Comparison of ENCODE assay signal across 9 cellular contexts in the genomic region with DNA sequence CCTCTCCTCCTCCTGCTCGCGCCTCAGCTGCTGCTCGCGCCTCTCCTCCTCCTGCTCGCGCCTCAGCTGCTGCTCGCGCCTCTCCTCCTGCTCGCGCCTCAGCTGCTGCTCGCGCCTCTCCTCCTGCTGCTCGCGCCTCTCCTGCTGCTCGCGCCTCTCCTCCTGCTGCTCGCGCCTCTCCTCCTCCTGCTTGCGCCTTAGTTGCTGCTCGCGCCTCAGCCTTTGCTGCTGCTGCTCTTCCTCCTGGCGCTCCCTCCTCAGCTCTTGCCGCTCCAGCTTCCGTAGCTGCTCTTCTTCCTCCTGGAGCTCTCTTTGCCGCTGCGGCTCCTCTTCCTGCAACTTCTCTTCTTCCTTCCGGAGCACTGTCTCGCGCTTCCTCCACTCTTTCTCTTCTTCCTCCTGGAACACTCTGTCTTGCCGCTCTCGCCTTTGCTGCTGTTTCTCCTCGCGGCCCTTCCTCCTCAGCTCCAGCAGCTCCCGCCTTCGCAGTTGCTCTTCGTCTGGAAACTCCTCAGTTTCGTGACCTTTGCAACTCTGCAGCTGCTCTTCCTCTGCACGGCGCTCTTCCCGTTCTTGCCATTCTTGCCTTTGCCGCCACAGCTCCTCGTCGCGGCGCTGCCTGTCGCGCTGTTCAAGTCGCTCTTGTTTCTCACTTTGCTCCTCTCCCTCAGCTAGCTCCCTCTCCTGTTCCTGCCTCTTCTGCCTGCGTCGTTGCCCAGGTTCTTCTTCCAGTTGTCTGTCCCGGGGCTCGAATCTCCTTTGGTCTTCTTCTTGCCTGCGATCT. TPM values are rescaled to one million over a fixed set of nuclear protein-coding genes. Genes with fewer than 3 reads are reported as not detected.
A peak's percentile ranks its signal among the peaks of the same experiment; 100 is the strongest.
DNase-seq lines count a peak whose midpoint lies in the region; ATAC-seq, FAIRE-seq and TF ChIP-seq lines count a peak whose summit lies in the region.
"Had no signal": no experiment of that assay in that cellular context is flagged by ENCODE, and none has a peak within 500 bp of the region (broad histone marks: within the 10 kb centered on the region; RNA-seq: fewer than 3 reads in every experiment).

No MANE protein-coding gene starts in this region.

- peaks cover 2% of the 10 kb centered on the region for H3K4me1 Mint-ChIP-seq in astrocyte (ENCODE audit: low read depth, unreplicated experiment)

- no peak for FAIRE-seq in astrocyte (lab: Jason Lieb, UNC)

- H4K20me1 ChIP-seq in astrocyte (ENCODE audit: insufficient read depth, low read length) = no peaks in the 10 kb centered on the region

- H3K36me3 ChIP-seq in ES-I3 (ENCODE audit: insufficient read depth, low read length) (no peaks in the 10 kb centered on the region), astrocyte (ENCODE audit: insufficient read depth, low read length) (no peaks in the 10 kb centered on the region)
- H3K36me3 ChIP-seq: SJCRH30 had no signal

- H3K4me1 ChIP-seq in ES-I3 (ENCODE audit: insufficient read depth, low read length) (no peaks in the 10 kb centered on the region), astrocyte (ENCODE audit: insufficient read depth, low read length) (peaks cover 22% of the 10 kb centered on the region)
- H3K4me1 ChIP-seq: SJCRH30 had no signal

- peak overlapping the region; percentile 22; the same call in 1 of the 2 replicates for H3K9ac ChIP-seq in ES-I3 (ENCODE audit: low read depth, low read length)
- no peak overlapping the region for H3K9ac ChIP-seq in astrocyte (ENCODE audit: low read length)

- peaks cover 9% of the 10 kb centered on the region for H3K9me3 Mint-ChIP-seq in astrocyte (ENCODE audit: unreplicated experiment)

- DNase-seq in AG04449 (ENCODE audit: low read depth, low spot score) = no peak
- peak; percentile 26 for DNase-seq in astrocyte (ENCODE audit: low read depth)
- peak; percentile 54 for DNase-seq in left kidney (ENCODE audit: low read depth, low spot score)
- DNase-seq in NCI-H345 (lab: John Stamatoyannopoulos, UW) = no peak
- no peak for DNase-seq in NK-92 treated with Interleukin-12 subunit alpha and Interleukin-12 subunit beta, amount 100 ng/mL, for 24 hours (lab: John Stamatoyannopoulos, UW)
- no peak for DNase-seq in NCI-H526 treated with DMSO at 0.1 percent for 48 hours (lab: John Stamatoyannopoulos, UW)
- DNase-seq: SJCRH30 had no signal

- no peak overlapping the region for H3K27ac ChIP-seq in astrocyte (ENCODE audit: low read depth, low read length)
- H3K27ac ChIP-seq: SJCRH30 had no signal

- no peaks in the 10 kb centered on the region for H3K79me2 ChIP-seq in astrocyte (ENCODE audit: insufficient read depth, low read length)

- no peaks in the 10 kb centered on the region for H3K36me3 Mint-ChIP-seq in astrocyte (ENCODE audit: low read depth, unreplicated experiment)

- POLR2A ChIA-PET in AG04449 (lab: Yijun Ruan, JAX) = no interaction called here

- no peak for ATAC-seq in HG03280 (IDR thresholded peaks at IDR 0.05; ENCODE audit: unreplicated experiment)

- TF ChIP-seq CTCF in AG04449 (IDR thresholded peaks at IDR 0.05; ENCODE audit: insufficient read depth, low read length, missing control alignments) (no peak), astrocyte (IDR thresholded peaks at IDR 0.05; ENCODE audit: insufficient read depth, low read depth, low read length) (no peak)

- no peak overlapping the region for H3K27ac Mint-ChIP-seq in astrocyte (ENCODE audit: unreplicated experiment)

- peak overlapping the region; percentile 69 for H2AFZ ChIP-seq in astrocyte (ENCODE audit: low read depth, low read length)

- H3K4me2 ChIP-seq in astrocyte (ENCODE audit: low read length) = peak overlapping the region; percentile 88

- H3K4me3 Mint-ChIP-seq in astrocyte (ENCODE audit: unreplicated experiment) = no peak overlapping the region

- H3K27me3 ChIP-seq in astrocyte (ENCODE audit: insufficient read depth, low read length) = peaks cover 85% of the 10 kb centered on the region
- H3K27me3 ChIP-seq: SJCRH30 had no signal

- CTCF ChIA-PET in AG04449 (lab: Yijun Ruan, JAX) = interaction anchor here (1.1 to 4.1 kb wide), 4 partner anchors 58 to 346 kb away, joined by 3 to 18 read pairs (median 4); no protein-coding TSS in a partner anchor

- H3K4me3 ChIP-seq in AG04449 (ENCODE audit: low read depth, low read length) (peak overlapping the region; percentile 51), astrocyte (ENCODE audit: insufficient read depth, low read depth, low read length) (peak overlapping the region; percentile 38)
- H3K4me3 ChIP-seq: SJCRH30 had no signal

- peaks cover 20% of the 10 kb centered on the region for H3K27me3 Mint-ChIP-seq in astrocyte (ENCODE audit: low read depth, unreplicated experiment)

- no peaks in the 10 kb centered on the region for H3K9me3 ChIP-seq in ES-I3 (ENCODE audit: control insufficient read depth, insufficient read depth, low read length)
- H3K9me3 ChIP-seq in astrocyte (ENCODE audit: insufficient read depth, low read depth, low read length) = peaks cover 15% of the 10 kb centered on the region
- H3K9me3 ChIP-seq: SJCRH30 had no signal

RNA-seq across cellular contexts. Expression of a gene that starts 3.0 kb away (rescaled TPM):
- 0.70 and 0.86 TPM in 2 replicates for total RNA-seq in astrocyte
- total RNA-seq: SJCRH30 had no signal

RNA-seq across cellular contexts. Expression of a gene that starts 23.4 kb away (rescaled TPM):
- not detected in 2 replicates for total RNA-seq in astrocyte
- total RNA-seq: SJCRH30 had no signal

RNA-seq across cellular contexts. Expression of a gene that starts 46.7 kb away (rescaled TPM):
- total RNA-seq in astrocyte = 0.07 and 0.09 TPM in 2 replicates
- total RNA-seq: SJCRH30 had no signal

Comparison
In these comparisons a context has a peak if more than half of its experiments do, and no peak if none do; other contexts are left out.
1. DNase-seq: peak in astrocyte (single experiment) and left kidney (single experiment); none in AG04449 (single experiment), NCI-H345 (single experiment), NK-92 treated with Interleukin-12 subunit alpha and Interleukin-12 subunit beta, amount 100 ng/mL, for 24 hours (single experiment) and NCI-H526 treated with DMSO at 0.1 percent for 48 hours (single experiment).